Comparison of ENCODE assay signal across 18 cellular contexts in genomic region chr10:101002456-101002855, GRCh38. TPM values are rescaled to one million over a fixed set of nuclear protein-coding genes. Genes with fewer than 3 reads are reported as not detected.
DNase-seq lines count a peak whose midpoint lies in the region; ATAC-seq and TF ChIP-seq lines count a peak whose summit lies in the region.
"Had no signal": no experiment of that assay in that cellular context is flagged by ENCODE, and none has a peak within 500 bp of the region (broad histone marks: within the 10 kb centered on the region; RNA-seq: fewer than 3 reads in every experiment).

No MANE protein-coding gene starts in this region.

- WGBS in IMR-90 (ENCODE audit: extremely low coverage in 2 of 2, insufficient read length in 1 of 2), 2 experiments, result 91% methylated on average over 5 of the region's 11 CpGs; no CpG with 5 or more reads in 1 of the 2 experiments

- peak overlapping the region; percentile 21 for H2AK9ac ChIP-seq in IMR-90 (replicated peaks; ENCODE audit: low read depth, low read length, poor library complexity)

- POLR2A ChIA-PET in IMR-90 (lab: Charles Lee; ENCODE audit: unreplicated experiment), result interaction anchor here (0.5 kb wide), 1 partner anchor 507 kb away, joined by 9 read pairs; no protein-coding TSS in a partner anchor

- intact Hi-C loops in IMR-90 (cut with micrococcal nuclease), result no loop called here

- no peak overlapping the region for H2BK120ac ChIP-seq in IMR-90 (ENCODE audit: low read depth, low read length)

- TF ChIP-seq RAD21 in IMR-90 (IDR thresholded peaks at IDR 0.05; ENCODE audit: low read length), result no peak

- peak overlapping the region; percentile 56; the same call in 1 of the 2 replicates for H2AK5ac ChIP-seq in IMR-90 (ENCODE audit: low read depth, low read length)

- H3K9me3 ChIP-seq in IMR-90 (ENCODE audit: control insufficient read depth, insufficient read depth, low read length) (no peaks in the 10 kb centered on the region), mucosa of stomach (ENCODE audit: control insufficient read depth, low read length) (no peaks in the 10 kb centered on the region)

- H3K27me3 ChIP-seq in IMR-90 (ENCODE audit: control insufficient read depth, insufficient read depth, low read length) (no peaks in the 10 kb centered on the region), mucosa of stomach (ENCODE audit: control insufficient read depth, insufficient read depth, low read length) (no peaks in the 10 kb centered on the region), brain microvascular endothelial cell (replicated peaks) (no peaks in the 10 kb centered on the region)

- TF ChIP-seq CTCF in IMR-90 (conservative IDR thresholded peaks at IDR 0.05; ENCODE audit: low read depth, low read length) (no peak), chondrocyte (IDR thresholded peaks at IDR 0.05) (no peak), brain microvascular endothelial cell (IDR thresholded peaks at IDR 0.05; ENCODE audit: low read depth, low read length, missing control alignments) (no peak)

- peaks cover 22 to 73% of the 10 kb centered on the region in 2 experiments for H3K79me1 ChIP-seq in IMR-90 (ENCODE audit: low read depth in 1 of 2, low read length in 2 of 2)

- peaks cover 64% of the 10 kb centered on the region for H4K20me1 ChIP-seq in IMR-90 (ENCODE audit: insufficient read depth, low read length)

- CTCF ChIA-PET in IMR-90 (lab: Yijun Ruan, JAX), result interaction anchor here (1.5 to 3.2 kb wide), 2 partner anchors 9 to 12 kb away, joined by 4 to 10 read pairs; no protein-coding TSS in a partner anchor

- H3K4me1 Mint-ChIP-seq in chondrocyte (ENCODE audit: low read depth), result peaks cover 33% of the 10 kb centered on the region
- H3K4me1 Mint-ChIP-seq in stimulated activated naive B cell treated with anti-CD40 and anti-IgM and Interleukin-4, amounts not matched to agents 10 μg/mL and 1 μg/mL and 100 μg/mL, for 72 hours, result peaks cover 21 to 27% of the 10 kb centered on the region in 2 donors

- peaks cover 33% of the 10 kb centered on the region for H3K4me1 ChIP-seq in IMR-90 (ENCODE audit: control insufficient read depth, insufficient read depth, low read length)
- peaks cover 37% of the 10 kb centered on the region for H3K4me1 ChIP-seq in mucosa of stomach (ENCODE audit: control insufficient read depth, insufficient read depth, low read length)

- no peaks in the 10 kb centered on the region for H3K9me3 Mint-ChIP-seq in chondrocyte (ENCODE audit: low read depth)
- H3K9me3 Mint-ChIP-seq in stimulated activated naive B cell treated with anti-CD40 and anti-IgM and Interleukin-4, amounts not matched to agents 10 μg/mL and 1 μg/mL and 100 μg/mL, for 72 hours, result no peaks in the 10 kb centered on the region
- H3K9me3 Mint-ChIP-seq: activated T-helper 17 cell treated with anti-CD3 and anti-CD28 coated beads, Interleukin-2, amount 50 U/mL, for 72 hours had no signal

- H3K36me3 ChIP-seq in IMR-90 (ENCODE audit: control insufficient read depth, insufficient read depth, low read length), result peaks cover 47% of the 10 kb centered on the region
- peaks cover 4% of the 10 kb centered on the region for H3K36me3 ChIP-seq in mucosa of stomach (ENCODE audit: control insufficient read depth, insufficient read depth, low read length)
- peaks cover 38% of the 10 kb centered on the region for H3K36me3 ChIP-seq in brain microvascular endothelial cell (replicated peaks)

- H3K27ac ChIP-seq in IMR-90 (ENCODE audit: insufficient read depth, low read length), result peak overlapping the region; percentile 91
- H3K27ac ChIP-seq in substantia nigra (ENCODE audit: low read depth, low read length, poor library complexity, severe bottlenecking), result peak overlapping the region; percentile 100
- H3K27ac ChIP-seq in brain microvascular endothelial cell, result no peak overlapping the region

- H3K14ac ChIP-seq in IMR-90 (replicated peaks; ENCODE audit: low read depth, low read length), result 0 out of 2 replicates have a peak overlapping the region, but pooled peaks have one; percentile 14

- no peaks in the 10 kb centered on the region for H3K27me3 Mint-ChIP-seq in chondrocyte (ENCODE audit: low read depth)
- no peaks in the 10 kb centered on the region for H3K27me3 Mint-ChIP-seq in stimulated activated naive B cell treated with anti-CD40 and anti-IgM and Interleukin-4, amounts not matched to agents 10 μg/mL and 1 μg/mL and 100 μg/mL, for 72 hours
- H3K27me3 Mint-ChIP-seq: activated T-helper 17 cell treated with anti-CD3 and anti-CD28 coated beads, Interleukin-2, amount 50 U/mL, for 72 hours; B cell had no signal

- no peak overlapping the region for H3K4me3 Mint-ChIP-seq in chondrocyte (ENCODE audit: unreplicated experiment)
- H3K4me3 Mint-ChIP-seq in stimulated activated naive B cell treated with anti-CD40 and anti-IgM and Interleukin-4, amounts not matched to agents 10 μg/mL and 1 μg/mL and 100 μg/mL, for 72 hours, result no peak overlapping the region
- H3K4me3 Mint-ChIP-seq: activated T-helper 17 cell treated with anti-CD3 and anti-CD28 coated beads, Interleukin-2, amount 50 U/mL, for 72 hours; B cell had no signal

- peak overlapping the region; percentile 15; the same call in 1 of the 2 replicates for H3K23ac ChIP-seq in IMR-90 (ENCODE audit: low read depth, low read length)

- H3K56ac ChIP-seq in IMR-90 (ENCODE audit: extremely low read depth, insufficient read depth, low read length), result no peak overlapping the region

- no peak for ATAC-seq in IMR-90 (ENCODE audit: low read depth)
- no peak for ATAC-seq in stimulated activated naive B cell treated with anti-CD40 and anti-IgM and Interleukin-4, amounts not matched to agents 10 μg/mL and 1 μg/mL and 100 μg/mL, for 72 hours (replicated peaks)
- ATAC-seq: activated T-helper 17 cell treated with anti-CD3 and anti-CD28 coated beads, Interleukin-2, amount 50 U/mL, for 72 hours; PC-3 had no signal

- H3K9me1 ChIP-seq in IMR-90 (ENCODE audit: insufficient read depth, low read length), result peaks cover 4% of the 10 kb centered on the region; the same call in 1 of the 2 replicates

- in situ Hi-C loops in IMR-90 (cut with MboI; ENCODE audit: low sequenced_read_pairs), result no loop called here
- in situ Hi-C loops in brain microvascular endothelial cell (cut with HindIII; ENCODE audit: low pct_ligation_motif_present, low sequenced_read_pairs), result no loop called here

- no peak overlapping the region for H2BK20ac ChIP-seq in IMR-90 (ENCODE audit: low read depth, low read length)

- H3K36me3 Mint-ChIP-seq in chondrocyte (ENCODE audit: low read depth), result peaks cover 8% of the 10 kb centered on the region
- H3K36me3 Mint-ChIP-seq in stimulated activated naive B cell treated with anti-CD40 and anti-IgM and Interleukin-4, amounts not matched to agents 10 μg/mL and 1 μg/mL and 100 μg/mL, for 72 hours, result peaks cover 12 to 19% of the 10 kb centered on the region in 2 donors

- no peak for TF ChIP-seq POLR2A in IMR-90 (IDR thresholded peaks at IDR 0.05; ENCODE audit: low read depth, low read length)

- H2BK5ac ChIP-seq in IMR-90 (ENCODE audit: low read depth, low read length, poor library complexity, severe bottlenecking), result peak overlapping the region; percentile 57

- no peak overlapping the region for H3K18ac ChIP-seq in IMR-90 (ENCODE audit: low read depth, low read length)

- H2BK15ac ChIP-seq in IMR-90 (ENCODE audit: low read depth, low read length), result no peak overlapping the region

- H4K91ac ChIP-seq in IMR-90 (ENCODE audit: insufficient read depth, low read depth, low read length), result no peak overlapping the region

- peak overlapping the region; percentile 92; the same call in 1 of the 2 replicates for H3K4me2 ChIP-seq in IMR-90 (ENCODE audit: low read depth, low read length)

- no peak overlapping the region for H4K8ac ChIP-seq in IMR-90 (ENCODE audit: low read depth in 2 of 2, low read length in 2 of 2)

- H3K9ac ChIP-seq in IMR-90 (ENCODE audit: low read depth, low read length) (peak overlapping the region; percentile 76), mucosa of stomach (ENCODE audit: low read length) (peak overlapping the region; percentile 41)

- no peak overlapping the region for H4K5ac ChIP-seq in IMR-90 (ENCODE audit: low read depth, low read length)

- dilution Hi-C loops in IMR-90 (cut with HindIII; ENCODE audit: low sequenced_read_pairs, unreplicated experiment), result no loop called here

- no TSS peak for BruUV-seq in IMR-90 (replicated peaks; lab: Mats Ljungman, UMichigan)

- peak overlapping the region; percentile 24 for H3K4ac ChIP-seq in IMR-90 (ENCODE audit: low read depth, low read length)

- no peak for DNase-seq in IMR-90
- DNase-seq in chondrocyte (ENCODE audit: low spot score), result peak; percentile 92
- no peak for DNase-seq in substantia nigra (lab: John Stamatoyannopoulos, UW)
- DNase-seq in brain microvascular endothelial cell, result no peak
- DNase-seq in HCEC 1CT, result no peak
- no peak for DNase-seq in stimulated activated naive B cell treated with anti-CD40 and anti-IgM and Interleukin-4, amounts not matched to agents 10 μg/mL and 1 μg/mL and 100 μg/mL, for 72 hours
- DNase-seq in NCI-H526 (lab: John Stamatoyannopoulos, UW), result no peak
- DNase-seq: activated CD8-positive, alpha-beta memory T cell treated with anti-CD3 and anti-CD28 coated beads for 24 hours; DMS153; effector CD4-positive, alpha-beta T cell; NCI-H1694 treated with DMSO at 0.1 percent for 48 hours; NCI-H446 treated with DMSO at 0.1 percent for 48 hours; PC-3; stimulated activated CD4-positive, alpha-beta T cell treated with anti-CD3 and anti-CD28 coated beads, Interleukin-1b, Interleukin-23, amount 100 ng/mL, for 48 hours; WERI-Rb-1 had no signal

- no peak overlapping the region for H2AFZ ChIP-seq in IMR-90 (replicated peaks; ENCODE audit: low read length, poor library complexity)

- H3K27ac Mint-ChIP-seq in chondrocyte (ENCODE audit: unreplicated experiment), result peak overlapping the region; percentile 94
- no peak overlapping the region for H3K27ac Mint-ChIP-seq in stimulated activated naive B cell treated with anti-CD40 and anti-IgM and Interleukin-4, amounts not matched to agents 10 μg/mL and 1 μg/mL and 100 μg/mL, for 72 hours
- H3K27ac Mint-ChIP-seq: activated T-helper 17 cell treated with anti-CD3 and anti-CD28 coated beads, Interleukin-2, amount 50 U/mL, for 72 hours; B cell had no signal

- no peak overlapping the region for H3K4me3 ChIP-seq in IMR-90 (ENCODE audit: insufficient read depth, low read depth, low read length)
- H3K4me3 ChIP-seq in mucosa of stomach (ENCODE audit: low read length), result no peak overlapping the region
- H3K4me3 ChIP-seq in brain microvascular endothelial cell (ENCODE audit: low read depth, low read length), result no peak overlapping the region

RNA-seq across cellular contexts. Expression of gene LZTS2, which starts 2.8 kb away (rescaled TPM):
- total RNA-seq in IMR-90 (2012; rRNA removed) (17.8 and 19.2 TPM in 2 replicates), chondrocyte (58.9 to 80.7 TPM (median 79.4 TPM) in 3 replicates)
- 101 and 108 TPM in 2 replicates for polyA plus RNA-seq in IMR-90 (2012; rRNA removed)
- polyA plus RNA-seq in IMR-90 (2012; cell fraction: cytosol; rRNA removed), result 62.9 and 107 TPM in 2 replicates
- polyA plus RNA-seq in IMR-90 (2012; cell fraction: nucleus; rRNA removed; ENCODE audit: low replicate concordance), result 135 and 272 TPM in 2 replicates

RNA-seq across cellular contexts. Expression of gene TWNK, which starts 15.1 kb away (rescaled TPM):
- 8.8 and 8.9 TPM in 2 replicates for total RNA-seq in IMR-90 (2012; rRNA removed)
- polyA plus RNA-seq in IMR-90 (2012; rRNA removed), result 7.5 and 7.7 TPM in 2 replicates
- polyA plus RNA-seq in IMR-90 (2012; cell fraction: cytosol; rRNA removed), result 3.0 and 6.6 TPM in 2 replicates
- 2.6 and 5.5 TPM in 2 replicates for polyA plus RNA-seq in IMR-90 (2012; cell fraction: nucleus; rRNA removed; ENCODE audit: low replicate concordance)
- 4.8 to 6.6 TPM (median 5.4 TPM) in 3 replicates for total RNA-seq in chondrocyte

RNA-seq across cellular contexts. Expression of gene MRPL43, which starts 15.2 kb away (rescaled TPM):
- 56.4 and 61.3 TPM in 2 replicates for total RNA-seq in IMR-90 (2012; rRNA removed)
- polyA plus RNA-seq in IMR-90 (2012; rRNA removed), result 142 and 184 TPM in 2 replicates
- 193 and 243 TPM in 2 replicates for polyA plus RNA-seq in IMR-90 (2012; cell fraction: cytosol; rRNA removed)
- polyA plus RNA-seq in IMR-90 (2012; cell fraction: nucleus; rRNA removed; ENCODE audit: low replicate concordance), result 68.3 and 147 TPM in 2 replicates
- 54.0 to 74.1 TPM (median 57.3 TPM) in 3 replicates for total RNA-seq in chondrocyte

RNA-seq across cellular contexts. Expression of gene PDZD7, which starts 28.5 kb away (rescaled TPM):
- total RNA-seq in IMR-90 (2012; rRNA removed) (0.83 and 0.90 TPM in 2 replicates), chondrocyte (1.4 to 1.8 TPM (median 1.7 TPM) in 3 replicates)
- 1.5 and 1.8 TPM in 2 replicates for polyA plus RNA-seq in IMR-90 (2012; rRNA removed)
- 0.97 and 2.0 TPM in 2 replicates for polyA plus RNA-seq in IMR-90 (2012; cell fraction: cytosol; rRNA removed)
- polyA plus RNA-seq in IMR-90 (2012; cell fraction: nucleus; rRNA removed; ENCODE audit: low replicate concordance), result 6.5 and 8.7 TPM in 2 replicates

RNA-seq across cellular contexts. Expression of gene SFXN3, which starts 28.6 kb away (rescaled TPM):
- 53.3 and 64.7 TPM in 2 replicates for total RNA-seq in IMR-90 (2012; rRNA removed)
- 67.6 and 77.2 TPM in 2 replicates for polyA plus RNA-seq in IMR-90 (2012; rRNA removed)
- 36.7 and 46.7 TPM in 2 replicates for polyA plus RNA-seq in IMR-90 (2012; cell fraction: cytosol; rRNA removed)
- polyA plus RNA-seq in IMR-90 (2012; cell fraction: nucleus; rRNA removed; ENCODE audit: low replicate concordance), result 417 and 427 TPM in 2 replicates
- total RNA-seq in chondrocyte, result 92.4 to 101 TPM (median 96.9 TPM) in 3 replicates
